ENCODE assay signal across 8 cellular contexts in the genomic region with DNA sequence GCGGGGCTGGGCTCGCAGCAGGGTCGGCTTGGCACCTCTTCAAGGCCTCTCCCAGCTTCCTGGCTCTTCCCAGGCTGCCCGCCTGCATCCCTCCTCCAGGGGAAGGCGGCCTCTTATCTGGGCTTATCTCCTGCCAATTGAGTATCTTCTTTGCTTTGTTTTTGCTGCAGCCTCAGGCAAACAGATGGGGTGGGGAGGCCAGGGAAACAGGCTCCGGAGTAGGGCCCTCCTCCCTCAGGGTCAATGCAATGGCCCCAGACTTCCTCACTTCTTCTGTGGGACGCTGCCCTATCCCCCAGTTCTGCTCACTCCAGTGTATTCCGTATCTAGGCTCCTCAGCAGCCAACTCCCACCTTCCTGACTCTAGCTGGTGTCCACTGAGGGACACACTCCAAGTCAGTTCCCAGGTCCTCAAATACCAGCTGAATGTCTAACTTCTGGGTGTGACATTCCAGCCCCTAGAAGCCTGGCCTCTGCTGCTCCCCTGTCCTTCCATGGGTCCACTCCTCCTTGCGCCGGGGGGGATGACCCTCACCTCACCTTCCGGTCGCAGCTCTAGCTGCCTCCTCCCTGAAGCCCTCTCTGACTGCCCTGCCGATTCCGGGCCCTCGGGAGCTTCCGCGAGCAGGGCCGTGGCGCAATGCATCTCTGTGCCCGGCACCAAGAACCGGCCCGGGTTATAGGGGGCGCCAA. TPM values are rescaled to one million over a fixed set of nuclear protein-coding genes. Genes with fewer than 3 reads are reported as not detected.
DNase-seq lines count a peak whose midpoint lies in the region; ATAC-seq and TF ChIP-seq lines count a peak whose summit lies in the region.

No MANE protein-coding gene starts in this region.

- intact Hi-C loops in right lobe of liver (cut with DNase I) = no loop called here

- H3K4me1 ChIP-seq in BLaER1 (peaks cover 69% of the 10 kb centered on the region), right lobe of liver (peaks cover 0 to 31% (median 16%) of the 10 kb centered on the region in 4 donors)

- H3K4me2 ChIP-seq in BLaER1 = peak overlapping the region; percentile 96

- TF ChIP-seq POLR2A in right lobe of liver (IDR thresholded peaks at IDR 0.05) = no peak

- peak overlapping the region; percentile 99 for H3K27ac Mint-ChIP-seq in chondrocyte (ENCODE audit: unreplicated experiment)

- no peaks in the 10 kb centered on the region for H3K9me3 Mint-ChIP-seq in chondrocyte (ENCODE audit: low read depth)

- no peaks in the 10 kb centered on the region for H3K27me3 Mint-ChIP-seq in chondrocyte (ENCODE audit: low read depth)

- H3K36me3 ChIP-seq in BLaER1 (peaks cover 25% of the 10 kb centered on the region), right lobe of liver (no peaks in the 10 kb centered on the region)

- H3K9me3 ChIP-seq in BLaER1 = no peaks in the 10 kb centered on the region
- H3K9me3 ChIP-seq in right lobe of liver = no peaks in the 10 kb centered on the region

- H3K27me3 ChIP-seq in BLaER1 (no peaks in the 10 kb centered on the region), right lobe of liver (no peaks in the 10 kb centered on the region)

- ATAC-seq in GM18873 (IDR thresholded peaks at IDR 0.05; ENCODE audit: low FRiP score, unreplicated experiment) = peak; percentile 3
- peak; percentile 5 for ATAC-seq in HG03457 (IDR thresholded peaks at IDR 0.05; ENCODE audit: unreplicated experiment)
- ATAC-seq in right lobe of liver = peak; percentile 2 to 4 (median 2)

- H3K4me3 ChIP-seq in BLaER1 (peak overlapping the region; percentile 83), right lobe of liver (peak overlapping the region; percentile 81 to 94 (median 92))

- DNase-seq in SK-N-DZ (ENCODE audit: low spot score) (peak; percentile 63), chondrocyte (ENCODE audit: low spot score) (no peak), right lobe of liver (peak; percentile 70 to 78 (median 71)), amniotic stem cell (lab: John Stamatoyannopoulos, UW) (no peak)
- DNase-seq in stimulated activated CD8-positive, alpha-beta memory T cell treated with anti-CD3 and anti-CD28 coated beads, Interleukin-7, amount 100 ng/mL, for 24 hours (ENCODE audit: low read depth) = peak; percentile 26

- TF ChIP-seq CTCF in chondrocyte (IDR thresholded peaks at IDR 0.05) = no peak
- TF ChIP-seq CTCF in right lobe of liver (IDR thresholded peaks at IDR 0.05) = no peak

- peaks cover 25% of the 10 kb centered on the region for H3K4me1 Mint-ChIP-seq in chondrocyte (ENCODE audit: low read depth)

- peaks cover 6% of the 10 kb centered on the region for H3K36me3 Mint-ChIP-seq in chondrocyte (ENCODE audit: low read depth)

- H4K20me1 ChIP-seq in BLaER1 = no peaks in the 10 kb centered on the region

- peak overlapping the region; percentile 97 for H3K9ac ChIP-seq in BLaER1

- 5% methylated on average over 4 of the region's 23 CpGs for WGBS in right lobe of liver (ENCODE audit: insufficient coverage, low coverage, low lambda C conversion rate, missing lambda C conversion rate)

- peak overlapping the region; percentile 91 for H3K4me3 Mint-ChIP-seq in chondrocyte (ENCODE audit: unreplicated experiment)

- H3K27ac ChIP-seq in BLaER1 (peak overlapping the region; percentile 100), right lobe of liver (peak overlapping the region; percentile 91 to 92 (median 91))

RNA-seq across cellular contexts. Expression of a gene that starts 15.6 kb away (rescaled TPM):
- 80.2 and 90.6 TPM in 2 replicates for polyA plus RNA-seq in SK-N-DZ (2014; cell fraction: cytosol; rRNA removed)
- 35.0 and 69.2 TPM in 2 replicates for polyA plus RNA-seq in SK-N-DZ (2014; cell fraction: nucleus; rRNA removed)
- total RNA-seq in chondrocyte = 55.5 to 58.8 TPM (median 56.8 TPM) in 3 replicates
- 10 to 100 TPM; 22.0 to 53.8 (median 26.0) TPM for total RNA-seq in right lobe of liver

RNA-seq across cellular contexts. Expression of a gene that starts 16.8 kb away (rescaled TPM):
- 20.8 and 22.1 TPM in 2 replicates for polyA plus RNA-seq in SK-N-DZ (2014; cell fraction: cytosol; rRNA removed)
- polyA plus RNA-seq in SK-N-DZ (2014; cell fraction: nucleus; rRNA removed) = 55.0 and 61.0 TPM in 2 replicates
- 57.8 to 64.8 TPM (median 59.2 TPM) in 3 replicates for total RNA-seq in chondrocyte
- total RNA-seq in right lobe of liver = 10 to 100 TPM; 13.0 to 21.9 (median 17.8) TPM

RNA-seq across cellular contexts. Expression of a gene that starts 17.5 kb away (rescaled TPM):
- 22.7 and 25.9 TPM in 2 replicates for polyA plus RNA-seq in SK-N-DZ (2014; cell fraction: cytosol; rRNA removed)
- polyA plus RNA-seq in SK-N-DZ (2014; cell fraction: nucleus; rRNA removed) = 42.9 and 51.1 TPM in 2 replicates
- total RNA-seq in chondrocyte = 35.5 to 51.4 TPM (median 47.2 TPM) in 3 replicates
- total RNA-seq in right lobe of liver = 1 to 10 TPM; 5.4 to 8.0 (median 6.7) TPM

RNA-seq across cellular contexts. Expression of a gene that starts 22.1 kb away (rescaled TPM):
- polyA plus RNA-seq in SK-N-DZ (2014; cell fraction: cytosol; rRNA removed) = 338 and 347 TPM in 2 replicates
- polyA plus RNA-seq in SK-N-DZ (2014; cell fraction: nucleus; rRNA removed) = 276 and 390 TPM in 2 replicates
- total RNA-seq in chondrocyte (280 to 358 TPM (median 322 TPM) in 3 replicates), right lobe of liver (10 to 100 TPM; 34.1 to 90.3 (median 49.7) TPM)

RNA-seq across cellular contexts. Expression of a gene that starts 22.3 kb away (rescaled TPM):
- not detected in 2 replicates for polyA plus RNA-seq in SK-N-DZ (2014; cell fraction: cytosol; rRNA removed)
- 0.91 and 1.3 TPM in 2 replicates for polyA plus RNA-seq in SK-N-DZ (2014; cell fraction: nucleus; rRNA removed)
- total RNA-seq in chondrocyte = 0.22 to 0.39 TPM in 2 of 3 replicates, not detected in the other
- not detected for total RNA-seq in right lobe of liver

Comparison
In these comparisons a context has a peak if more than half of its experiments do, and no peak if none do; other contexts are left out.
1. DNase-seq: peak in SK-N-DZ (single experiment), right lobe of liver (3 of 3) and stimulated activated CD8-positive, alpha-beta memory T cell treated with anti-CD3 and anti-CD28 coated beads, Interleukin-7, amount 100 ng/mL, for 24 hours (single experiment); none in chondrocyte (single experiment) and amniotic stem cell (single experiment).
2. Peak in every context shown above with its lines, with median percentiles within 50 percentile points of each other: ATAC-seq.